In genomic region chr9:81536242-81537025, GRCh38 we compare ENCODE assay signal across 2 cellular contexts.
TF ChIP-seq lines count a peak whose summit lies in the region.

No MANE protein-coding gene starts in this region.

TF ChIP-seq in WTC11, 78 proteins besides CTCF, POLR2A, EP300 and RAD21 (continued from another document):
- no peak for TF ChIP-seq PRDM15 (CRISPR knock-in tag; IDR thresholded peaks at IDR 0.05)
- TF ChIP-seq NFYB (CRISPR knock-in tag; conservative IDR thresholded peaks at IDR 0.05; ENCODE audit: low read depth): no peak
- no peak for TF ChIP-seq FOXJ3 (CRISPR knock-in tag; IDR thresholded peaks at IDR 0.05; ENCODE audit: borderline replicate concordance)
- TF ChIP-seq E2F5 (CRISPR knock-in tag; IDR thresholded peaks at IDR 0.05): no peak
- TF ChIP-seq NR1H2 (CRISPR knock-in tag; IDR thresholded peaks at IDR 0.05): no peak
- TF ChIP-seq USF2 (CRISPR knock-in tag; IDR thresholded peaks at IDR 0.05): no peak
- TF ChIP-seq KAT7 (CRISPR knock-in tag; IDR thresholded peaks at IDR 0.05; ENCODE audit: borderline replicate concordance): no peak
- TF ChIP-seq ZNF219 (CRISPR knock-in tag; IDR thresholded peaks at IDR 0.05; ENCODE audit: borderline replicate concordance): no peak

TF ChIP-seq in liver, 16 proteins besides CTCF, POLR2A, EP300 and RAD21 (continued from another document):
- TF ChIP-seq REST (IDR thresholded peaks at IDR 0.05) (peak; percentile 69), JUND (IDR thresholded peaks at IDR 0.05) (peak in 1 of 2 donors; percentile 54), MAX (IDR thresholded peaks at IDR 0.05) (peak; percentile 95), FOXA2 (IDR thresholded peaks at IDR 0.05) (peak; percentile 67), ATF3 (IDR thresholded peaks at IDR 0.05) (peak; percentile 50), TAF1 (conservative IDR thresholded peaks at IDR 0.05) (no peak), ZBTB33 (IDR thresholded peaks at IDR 0.05) (peak; percentile 59), RXRA (IDR thresholded peaks at IDR 0.05) (peak; percentile 80 to 94), HNF4A (conservative IDR thresholded peaks at IDR 0.05) (peak; percentile 81 to 88), YY1 (IDR thresholded peaks at IDR 0.05) (peak; percentile 60), NR2F2 (IDR thresholded peaks at IDR 0.05) (peak; percentile 51)
